In genomic region chr1:225480825-225481434, GRCh38 we compare ENCODE assay signal across 9 cellular contexts. TPM values are rescaled to one million over a fixed set of nuclear protein-coding genes. Genes with fewer than 3 reads are reported as not detected.
DNase-seq lines count a peak whose midpoint lies in the region; ATAC-seq and TF ChIP-seq lines count a peak whose summit lies in the region.
"Had no signal": no experiment of that assay in that cellular context is flagged by ENCODE, and none has a peak within 500 bp of the region (broad histone marks: within the 10 kb centered on the region; RNA-seq: fewer than 3 reads in every experiment).

No MANE protein-coding gene starts in this region.

- H2AFZ ChIP-seq in HCT116 (ENCODE audit: low read depth, low read length, poor library complexity, severe bottlenecking) (no peak overlapping the region), SK-N-SH (ENCODE audit: low read depth) (no peak overlapping the region)

- H3K4me3 Mint-ChIP-seq in chondrocyte (ENCODE audit: unreplicated experiment) = no peak overlapping the region
- H3K4me3 Mint-ChIP-seq in activated T-helper 2 cell treated with anti-CD3 and anti-CD28 coated beads, Interferon-gamma antibody, Interleukin-2, Interleukin-4, amounts not matched to agents 10 μg/mL and 5 μg/mL and 100 μg/mL, durations not matched to agents 14 hours and 24 hours and 36 hours (ENCODE audit: low read depth) = no peak overlapping the region
- H3K4me3 Mint-ChIP-seq: dendritic cell treated with granulocyte-macrophage colony-stimulating factor and Interleukin-4, amounts not matched to agents 40 ng/mL and 50 ng/mL, for 4 days had no signal

- H3K27ac ChIP-seq in HCT116 (ENCODE audit: low read depth, low read length) (no peak overlapping the region), SK-N-SH (ENCODE audit: low read depth in 2 of 2, low read length in 1 of 2) (no peak overlapping the region), muscle layer of duodenum (ENCODE audit: low read length) (peak overlapping the region; percentile 68)

- H3K9me2 ChIP-seq in HCT116 (ENCODE audit: insufficient read depth) (no peaks in the 10 kb centered on the region), SK-N-SH (no peaks in the 10 kb centered on the region)

- TF ChIP-seq CTCF in HCT116 (IDR thresholded peaks at IDR 0.05 in 2 of 3, conservative IDR thresholded peaks at IDR 0.05 in 1 of 3; ENCODE audit: borderline replicate concordance in 1 of 3, insufficient read depth in 1 of 3, low read depth in 2 of 3, low read length in 2 of 3) (peak; percentile 94 to 99 (median 98)), SK-N-SH (IDR thresholded peaks at IDR 0.05) (peak; percentile 75), chondrocyte (IDR thresholded peaks at IDR 0.05) (peak; percentile 82)

- CTCF ChIA-PET in HCT116 (lab: Charles Lee) (interaction anchor here (0.6 to 3.7 kb wide), 12 partner anchors 9 to 482 kb away, joined by 3 to 25 read pairs (median 4); partner anchors contain the start of genes ENAH and SRP9), SK-N-SH (lab: Yijun Ruan, JAX) (interaction anchor here (0.7 to 19.4 kb wide), 24 partner anchors 9 to 507 kb away, joined by 3 to 473 read pairs (median 4); partner anchors contain the start of genes SRP9 and TMEM63A)

- no peak for TF ChIP-seq EP300 in SK-N-SH (IDR thresholded peaks at IDR 0.05; ENCODE audit: borderline replicate concordance in 1 of 2, low read depth in 1 of 2, low read length in 1 of 2)

- intact Hi-C loops in HCT116 (cut with micrococcal nuclease) = loop anchor here (1.0 kb wide), 1 partner anchor 291 kb away; no protein-coding TSS in a partner anchor
- intact Hi-C loops in activated T-helper 2 cell treated with anti-CD3 and anti-CD28 coated beads, Interferon-gamma antibody, Interleukin-2, Interleukin-4, amounts not matched to agents 10 μg/mL and 5 μg/mL and 100 μg/mL, durations not matched to agents 14 hours and 24 hours and 36 hours (cut with micrococcal nuclease) = no loop called here

- peaks cover 11% of the 10 kb centered on the region for H3F3A ChIP-seq in SK-N-SH (replicated peaks; ENCODE audit: insufficient read depth)

- no peaks in the 10 kb centered on the region for H3K9me3 Mint-ChIP-seq in chondrocyte (ENCODE audit: low read depth)
- no peaks in the 10 kb centered on the region for H3K9me3 Mint-ChIP-seq in activated T-helper 2 cell treated with anti-CD3 and anti-CD28 coated beads, Interferon-gamma antibody, Interleukin-2, Interleukin-4, amounts not matched to agents 10 μg/mL and 5 μg/mL and 100 μg/mL, durations not matched to agents 14 hours and 24 hours and 36 hours
- H3K9me3 Mint-ChIP-seq: dendritic cell treated with granulocyte-macrophage colony-stimulating factor and Interleukin-4, amounts not matched to agents 40 ng/mL and 50 ng/mL, for 4 days had no signal

- H3K4me2 ChIP-seq in HCT116 (ENCODE audit: low read length) (no peak overlapping the region), SK-N-SH (no peak overlapping the region)

- H3K79me2 ChIP-seq in HCT116 (ENCODE audit: insufficient read depth, low read length) = no peaks in the 10 kb centered on the region
- H3K79me2 ChIP-seq in SK-N-SH (ENCODE audit: insufficient read depth) = no peaks in the 10 kb centered on the region

- H3K9ac ChIP-seq in HCT116 (ENCODE audit: low read length) (no peak overlapping the region), SK-N-SH (no peak overlapping the region)

- no peak for TF ChIP-seq POLR2A in HCT116 (IDR thresholded peaks at IDR 0.05; ENCODE audit: borderline replicate concordance, extremely low read depth, insufficient read depth, insufficient read length)

- ATAC-seq in HCT116 = peak; percentile 95

- 39% methylated on average over 6 of the region's 6 CpGs for WGBS in SK-N-SH (ENCODE audit: low lambda C conversion rate)

- H4K20me1 ChIP-seq in HCT116 (ENCODE audit: insufficient read depth) (no peaks in the 10 kb centered on the region), SK-N-SH (ENCODE audit: insufficient read depth) (no peaks in the 10 kb centered on the region)

- H3K27me3 Mint-ChIP-seq in chondrocyte (ENCODE audit: low read depth) = no peaks in the 10 kb centered on the region
- H3K27me3 Mint-ChIP-seq in activated T-helper 2 cell treated with anti-CD3 and anti-CD28 coated beads, Interferon-gamma antibody, Interleukin-2, Interleukin-4, amounts not matched to agents 10 μg/mL and 5 μg/mL and 100 μg/mL, durations not matched to agents 14 hours and 24 hours and 36 hours (ENCODE audit: low read depth) = peaks cover 10% of the 10 kb centered on the region

- H3K9me3 ChIP-seq in HCT116 (ENCODE audit: control insufficient read depth in 1 of 2, insufficient read depth in 1 of 2, low read depth in 1 of 2, low read length in 2 of 2) (no peaks in the 10 kb centered on the region), SK-N-SH (no peaks in the 10 kb centered on the region), muscle layer of duodenum (ENCODE audit: control insufficient read depth in 1 of 2, low read length in 2 of 2) (no peaks in the 10 kb centered on the region)

- H3K27me3 ChIP-seq in HCT116 (ENCODE audit: insufficient read depth, low read length) (no peaks in the 10 kb centered on the region), SK-N-SH (ENCODE audit: insufficient read depth) (no peaks in the 10 kb centered on the region), muscle layer of duodenum (ENCODE audit: low read depth, low read length) (no peaks in the 10 kb centered on the region)

- H3K27ac Mint-ChIP-seq in chondrocyte (ENCODE audit: unreplicated experiment) = peak overlapping the region; percentile 27
- H3K27ac Mint-ChIP-seq in activated T-helper 2 cell treated with anti-CD3 and anti-CD28 coated beads, Interferon-gamma antibody, Interleukin-2, Interleukin-4, amounts not matched to agents 10 μg/mL and 5 μg/mL and 100 μg/mL, durations not matched to agents 14 hours and 24 hours and 36 hours = no peak overlapping the region

- TF ChIP-seq RAD21 in HCT116 (IDR thresholded peaks at IDR 0.05; ENCODE audit: low read depth) (peak; percentile 97), SK-N-SH (IDR thresholded peaks at IDR 0.05; ENCODE audit: low read length) (peak; percentile 65)

- no TSS peak for BruUV-seq in HCT116 (replicated peaks; lab: Mats Ljungman, UMichigan)

- peak; percentile 75 for DNase-seq in SIG-M5 treated with dmso at 0.1 percent for 504 hours (lab: John Stamatoyannopoulos, UW; ENCODE audit: unreplicated experiment)
- DNase-seq in SIG-M5 (lab: John Stamatoyannopoulos, UW) = no peak
- peak; percentile 38 for DNase-seq in HCT116 (ENCODE audit: low read depth, low spot score)
- DNase-seq in M059J (ENCODE audit: low read depth) = peak; percentile 38
- DNase-seq in SK-N-SH = peak; percentile 68
- no peak for DNase-seq in chondrocyte (ENCODE audit: low spot score)
- DNase-seq in activated T-helper 2 cell treated with anti-CD3 and anti-CD28 coated beads, Interferon-gamma antibody, Interleukin-2, Interleukin-4, amounts not matched to agents 10 μg/mL and 5 μg/mL and 100 μg/mL, durations not matched to agents 14 hours and 24 hours and 36 hours (ENCODE audit: low spot score) = no peak

- peaks cover 40% of the 10 kb centered on the region for H3K4me1 Mint-ChIP-seq in chondrocyte (ENCODE audit: low read depth)
- H3K4me1 Mint-ChIP-seq in activated T-helper 2 cell treated with anti-CD3 and anti-CD28 coated beads, Interferon-gamma antibody, Interleukin-2, Interleukin-4, amounts not matched to agents 10 μg/mL and 5 μg/mL and 100 μg/mL, durations not matched to agents 14 hours and 24 hours and 36 hours (ENCODE audit: low read depth) = peaks cover 20% of the 10 kb centered on the region

- no peak overlapping the region for H3K4me3 ChIP-seq in HCT116 (replicated peaks in 1 of 2; ENCODE audit: low read depth in 1 of 2, low read length in 2 of 2)
- H3K4me3 ChIP-seq in SK-N-SH (ENCODE audit: low read depth in 2 of 2, low read length in 1 of 2) = no peak overlapping the region
- H3K4me3 ChIP-seq in muscle layer of duodenum (ENCODE audit: low read depth in 1 of 2, low read length in 2 of 2) = no peak overlapping the region

- POLR2A ChIA-PET in HCT116 (lab: Charles Lee) = no interaction called here
- POLR2A ChIA-PET in SK-N-SH (lab: Yijun Ruan, JAX) = interaction anchor here (0.8 to 0.9 kb wide), 2 partner anchors 64 to 297 kb away, joined by 3 to 4 read pairs; partner anchors contain the start of gene SRP9

- H3K36me3 Mint-ChIP-seq in chondrocyte (ENCODE audit: low read depth) = no peaks in the 10 kb centered on the region
- H3K36me3 Mint-ChIP-seq in activated T-helper 2 cell treated with anti-CD3 and anti-CD28 coated beads, Interferon-gamma antibody, Interleukin-2, Interleukin-4, amounts not matched to agents 10 μg/mL and 5 μg/mL and 100 μg/mL, durations not matched to agents 14 hours and 24 hours and 36 hours (ENCODE audit: low read depth) = no peaks in the 10 kb centered on the region

- H3K4me1 ChIP-seq in HCT116 (ENCODE audit: control insufficient read depth in 1 of 2, insufficient read depth in 2 of 2, low read length in 2 of 2) (no peaks in the 10 kb centered on the region), SK-N-SH (ENCODE audit: control insufficient read depth in 1 of 2, insufficient read depth in 2 of 2, low read depth in 1 of 2, low read length in 1 of 2) (peaks cover 0 to 6% of the 10 kb centered on the region in 2 experiments; a peak in 2 of 4 replicates), muscle layer of duodenum (ENCODE audit: control insufficient read depth in 1 of 2, insufficient read depth in 2 of 2, low read length in 2 of 2) (no peaks in the 10 kb centered on the region)

- RAD21 ChIA-PET in HCT116 (lab: Charles Lee; ENCODE audit: low non-redundant PET in 1 of 2, low total read pairs in 2 of 2, uncharacterized antibody in 2 of 2, unreplicated experiment in 2 of 2) = no interaction called here

- H3K36me3 ChIP-seq in HCT116 (ENCODE audit: control insufficient read depth in 1 of 2, insufficient read depth in 2 of 2, low read length in 2 of 2) (no peaks in the 10 kb centered on the region), SK-N-SH (replicated peaks in 1 of 2; ENCODE audit: control insufficient read depth in 1 of 2, insufficient read depth in 2 of 2, low read length in 1 of 2) (no peaks in the 10 kb centered on the region), muscle layer of duodenum (ENCODE audit: control insufficient read depth in 1 of 2, insufficient read depth in 2 of 2, low read length in 2 of 2) (no peaks in the 10 kb centered on the region)

TF ChIP-seq in HCT116, 20 proteins besides CTCF, POLR2A, EP300 and RAD21 (continues in another document):
- TF ChIP-seq CEBPB (IDR thresholded peaks at IDR 0.05; ENCODE audit: low read depth) (no peak), ZFX (IDR thresholded peaks at IDR 0.05) (no peak)

TF ChIP-seq in SK-N-SH, 30 proteins besides CTCF, POLR2A, EP300 and RAD21 (continues in another document):
- peak; percentile 42 for TF ChIP-seq SMC3 (IDR thresholded peaks at IDR 0.05; ENCODE audit: low read depth, low read length)

RNA-seq across cellular contexts. Expression of gene LBR, which starts 53.1 kb away (rescaled TPM):
- 97.4 TPM for total RNA-seq in HCT116 (2021; ENCODE audit: unreplicated experiment)
- 19.3 and 32.1 TPM in 2 replicates for polyA plus RNA-seq in HCT116 (2012)
- 40.7 and 57.1 TPM in 2 replicates for total RNA-seq in M059J (2014; rRNA removed; shearing (Covaris generic))
- polyA plus RNA-seq in SK-N-SH (2012; rRNA removed) = 10.6 and 11.7 TPM in 2 replicates
- 10.0 and 10.7 TPM in 2 replicates for polyA plus RNA-seq in SK-N-SH (2012; cell fraction: cytosol; rRNA removed)
- 19.0 and 22.4 TPM in 2 replicates for polyA plus RNA-seq in SK-N-SH (2012; cell fraction: nucleus; rRNA removed)
- total RNA-seq in chondrocyte = 22.7 to 29.0 TPM (median 24.4 TPM) in 3 replicates
- total RNA-seq in activated T-helper 2 cell treated with anti-CD3 and anti-CD28 coated beads, Interferon-gamma antibody, Interleukin-2, Interleukin-4, amounts not matched to agents 10 μg/mL and 5 μg/mL and 100 μg/mL, durations not matched to agents 14 hours and 24 hours and 36 hours = 187 and 191 TPM in 2 replicates

Comparison
In these comparisons a context has a peak if more than half of its experiments do, and no peak if none do; other contexts are left out.
1. DNase-seq: peak in SIG-M5 treated with dmso at 0.1 percent for 504 hours (single experiment), HCT116 (single experiment), M059J (single experiment) and SK-N-SH (single experiment); none in SIG-M5 (single experiment), chondrocyte (single experiment) and activated T-helper 2 cell treated with anti-CD3 and anti-CD28 coated beads, Interferon-gamma antibody, Interleukin-2, Interleukin-4, amounts not matched to agents 10 μg/mL and 5 μg/mL and 100 μg/mL, durations not matched to agents 14 hours and 24 hours and 36 hours (single experiment).
2. Peak in every context shown above with its lines, with median percentiles within 50 percentile points of each other: CTCF ChIP-seq.